Comparison of ENCODE assay signal across 15 cellular contexts in genomic region chr12:132238487-132239248, GRCh38.
DNase-seq lines count a peak whose midpoint lies in the region; ATAC-seq and TF ChIP-seq lines count a peak whose summit lies in the region.
"Had no signal": no experiment of that assay in that cellular context is flagged by ENCODE, and none has a peak within 500 bp of the region (broad histone marks: within the 10 kb centered on the region; RNA-seq: fewer than 3 reads in every experiment).

No MANE protein-coding gene starts in this region.

- no peaks in the 10 kb centered on the region for H3K36me3 Mint-ChIP-seq in activated naive CD4-positive, alpha-beta T cell treated with anti-CD3 and anti-CD28 coated beads, Interleukin-2, amount 10 ng/mL, durations not matched to agents 7 days and 5 days
- peaks cover 20% of the 10 kb centered on the region for H3K36me3 Mint-ChIP-seq in glutamatergic neuron (ENCODE audit: unreplicated experiment)
- H3K36me3 Mint-ChIP-seq: natural killer cell treated with Interleukin-12 subunit alpha and Interleukin-12 subunit beta and Interleukin-15 and Interleukin-18, amount 100 ng/mL, for 72 hours had no signal

- no peaks in the 10 kb centered on the region for H3K4me1 Mint-ChIP-seq in activated naive CD4-positive, alpha-beta T cell treated with anti-CD3 and anti-CD28 coated beads, Interleukin-2, amount 10 ng/mL, durations not matched to agents 7 days and 5 days
- peaks cover 4% of the 10 kb centered on the region for H3K4me1 Mint-ChIP-seq in glutamatergic neuron (ENCODE audit: low read depth, unreplicated experiment)
- H3K4me1 Mint-ChIP-seq in stimulated activated naive CD8-positive, alpha-beta T cell treated with anti-CD3 and anti-CD28 coated beads, Interleukin-15, amount 100 ng/mL, for 72 hours, result peaks cover 6% of the 10 kb centered on the region

- CTCF ChIA-PET in activated naive CD4-positive, alpha-beta T cell treated with anti-CD3 and anti-CD28 coated beads, Interleukin-2, amount 10 ng/mL, durations not matched to agents 7 days and 5 days (lab: Charles Lee), result no interaction called here

- H3K4me3 Mint-ChIP-seq in activated naive CD4-positive, alpha-beta T cell treated with anti-CD3 and anti-CD28 coated beads, Interleukin-2, amount 10 ng/mL, durations not matched to agents 7 days and 5 days, result no peak overlapping the region
- no peak overlapping the region for H3K4me3 Mint-ChIP-seq in glutamatergic neuron (ENCODE audit: unreplicated experiment)
- H3K4me3 Mint-ChIP-seq in stimulated activated naive CD8-positive, alpha-beta T cell treated with anti-CD3 and anti-CD28 coated beads, Interleukin-15, amount 100 ng/mL, for 72 hours, result no peak overlapping the region
- H3K4me3 Mint-ChIP-seq: activated T-helper 1 cell treated with anti-CD3 and anti-CD28 coated beads, Interleukin-12 subunit alpha, Interleukin-12 subunit beta, Interleukin-2, Interleukin-4 antibody, amounts not matched to agents 30 ng/mL and 10 ng/mL and 1 ng/mL, durations not matched to agents 14 hours and 24 hours and 36 hours; natural killer cell treated with Interleukin-12 subunit alpha and Interleukin-12 subunit beta and Interleukin-15 and Interleukin-18, amount 100 ng/mL, for 72 hours; T-helper 17 cell had no signal

- DNase-seq in activated naive CD4-positive, alpha-beta T cell treated with anti-CD3 and anti-CD28 coated beads, Interleukin-2, amount 10 ng/mL, durations not matched to agents 7 days and 5 days, result peak; percentile 33
- DNase-seq in activated naive CD4-positive, alpha-beta T cell treated with anti-CD3 and anti-CD28 coated beads, Interleukin-2, amount 50 U/mL, for 16 hours, result no peak
- DNase-seq in SK-N-DZ (ENCODE audit: low spot score) (peak; percentile 47), glutamatergic neuron (peak; percentile 67), NCI-H1930 (lab: John Stamatoyannopoulos, UW) (no peak), amniotic stem cell (lab: John Stamatoyannopoulos, UW) (no peak)
- peak in 1 of 2 donors; percentile 23 for DNase-seq in stimulated activated naive CD8-positive, alpha-beta T cell treated with anti-CD3 and anti-CD28 coated beads, Interleukin-15, amount 100 ng/mL, for 72 hours
- DNase-seq: NCI-H2029 treated with DMSO at 0.1 percent for 48 hours; NCI-H524 treated with DMSO at 0.1 percent for 48 hours; stimulated activated CD8-positive, alpha-beta memory T cell treated with anti-CD3 and anti-CD28 coated beads, Interleukin-4, amount 100 ng/mL, for 48 hours; T-helper 17 cell had no signal

- peak; percentile 40 for ATAC-seq in stimulated activated naive CD8-positive, alpha-beta T cell treated with anti-CD3 and anti-CD28 coated beads, Interleukin-15, amount 100 ng/mL, for 72 hours
- no peak for ATAC-seq in HG03565 (IDR thresholded peaks at IDR 0.05; ENCODE audit: unreplicated experiment)
- ATAC-seq: activated CD4-positive, CD25-positive, alpha-beta regulatory T cell treated with anti-CD3 and anti-CD28 coated beads, Interleukin-2, amount 50 U/mL, for 24 hours; T-helper 17 cell had no signal

- no peak overlapping the region for H3K27ac Mint-ChIP-seq in activated naive CD4-positive, alpha-beta T cell treated with anti-CD3 and anti-CD28 coated beads, Interleukin-2, amount 10 ng/mL, durations not matched to agents 7 days and 5 days
- H3K27ac Mint-ChIP-seq in glutamatergic neuron (ENCODE audit: unreplicated experiment), result no peak overlapping the region
- peak overlapping the region in 1 of 2 donors; percentile 50 for H3K27ac Mint-ChIP-seq in stimulated activated naive CD8-positive, alpha-beta T cell treated with anti-CD3 and anti-CD28 coated beads, Interleukin-15, amount 100 ng/mL, for 72 hours
- H3K27ac Mint-ChIP-seq: activated T-helper 1 cell treated with anti-CD3 and anti-CD28 coated beads, Interleukin-12 subunit alpha, Interleukin-12 subunit beta, Interleukin-2, Interleukin-4 antibody, amounts not matched to agents 30 ng/mL and 10 ng/mL and 1 ng/mL, durations not matched to agents 14 hours and 24 hours and 36 hours; natural killer cell treated with Interleukin-12 subunit alpha and Interleukin-12 subunit beta and Interleukin-15 and Interleukin-18, amount 100 ng/mL, for 72 hours had no signal

- TF ChIP-seq CTCF in glutamatergic neuron (IDR thresholded peaks at IDR 0.05; ENCODE audit: partially characterized antibody, unreplicated experiment), result no peak

- H3K27me3 Mint-ChIP-seq in activated naive CD4-positive, alpha-beta T cell treated with anti-CD3 and anti-CD28 coated beads, Interleukin-2, amount 10 ng/mL, durations not matched to agents 7 days and 5 days, result no peaks in the 10 kb centered on the region
- peaks cover 27% of the 10 kb centered on the region for H3K27me3 Mint-ChIP-seq in glutamatergic neuron (ENCODE audit: unreplicated experiment)
- peaks cover 8% of the 10 kb centered on the region for H3K27me3 Mint-ChIP-seq in stimulated activated naive CD8-positive, alpha-beta T cell treated with anti-CD3 and anti-CD28 coated beads, Interleukin-15, amount 100 ng/mL, for 72 hours
- H3K27me3 Mint-ChIP-seq: natural killer cell treated with Interleukin-12 subunit alpha and Interleukin-12 subunit beta and Interleukin-15 and Interleukin-18, amount 100 ng/mL, for 72 hours; T-helper 17 cell had no signal

- peaks cover 16% of the 10 kb centered on the region for H3K9me3 Mint-ChIP-seq in activated naive CD4-positive, alpha-beta T cell treated with anti-CD3 and anti-CD28 coated beads, Interleukin-2, amount 10 ng/mL, durations not matched to agents 7 days and 5 days
- H3K9me3 Mint-ChIP-seq in glutamatergic neuron (ENCODE audit: unreplicated experiment), result peaks cover 16% of the 10 kb centered on the region
- no peaks in the 10 kb centered on the region for H3K9me3 Mint-ChIP-seq in stimulated activated naive CD8-positive, alpha-beta T cell treated with anti-CD3 and anti-CD28 coated beads, Interleukin-15, amount 100 ng/mL, for 72 hours

Comparison
In these comparisons a context has a peak if more than half of its experiments do, and no peak if none do; other contexts are left out.
1. DNase-seq: peak in activated naive CD4-positive, alpha-beta T cell treated with anti-CD3 and anti-CD28 coated beads, Interleukin-2, amount 10 ng/mL, durations not matched to agents 7 days and 5 days (single experiment), SK-N-DZ (single experiment) and glutamatergic neuron (single experiment); none in activated naive CD4-positive, alpha-beta T cell treated with anti-CD3 and anti-CD28 coated beads, Interleukin-2, amount 50 U/mL, for 16 hours (single experiment), NCI-H1930 (0 of 2) and amniotic stem cell (single experiment).